ENCODE assay signal across 8 cellular contexts in genomic region chr7:2553831-2554581, GRCh38. TPM values are rescaled to one million over a fixed set of nuclear protein-coding genes. Genes with fewer than 3 reads are reported as not detected.
DNase-seq lines count a peak whose midpoint lies in the region; ATAC-seq and TF ChIP-seq lines count a peak whose summit lies in the region.

No MANE protein-coding gene starts in this region.

- WGBS in stomach, 5 donors, result 61 to 65% (median 64%) methylated on average over 14 to 16 of the region's 16 CpGs

- H3K9me3 ChIP-seq in iPS-15b (ENCODE audit: control insufficient read depth, insufficient read depth, low read length), result no peaks in the 10 kb centered on the region
- no peaks in the 10 kb centered on the region for H3K9me3 ChIP-seq in stomach

- no peak for TF ChIP-seq EP300 in stomach (IDR thresholded peaks at IDR 0.05)

- ATAC-seq in HG02870 (IDR thresholded peaks at IDR 0.05; ENCODE audit: unreplicated experiment), result no peak

- H3K4me3 ChIP-seq in iPS-15b (ENCODE audit: low read depth, low read length) (peak overlapping the region; percentile 82), stomach (peak overlapping the region; percentile 68 to 88 (median 82))

- no peak overlapping the region for H3K9ac ChIP-seq in iPS-15b (ENCODE audit: low read depth, low read length)

- H3K4me1 ChIP-seq in iPS-15b (ENCODE audit: control insufficient read depth, insufficient read depth, low read length) (no peaks in the 10 kb centered on the region), stomach (peaks cover 27 to 59% (median 44%) of the 10 kb centered on the region in 4 donors)

- no peaks in the 10 kb centered on the region for H3K27me3 Mint-ChIP-seq in T-helper 1 cell treated with Interleukin-12 subunit alpha and Interleukin-12 subunit beta and Interleukin-4 antibody, amounts not matched to agents 30 μg/mL and 1 μg/mL, for 36 hours (ENCODE audit: low read depth)
- H3K27me3 Mint-ChIP-seq in activated CD4-positive, alpha-beta memory T cell treated with anti-CD3 and anti-CD28 coated beads for 36 hours, result no peaks in the 10 kb centered on the region

- DNase-seq in T-helper 1 cell (no peak), stomach (no peak)
- DNase-seq in activated CD4-positive, alpha-beta memory T cell treated with anti-CD3 and anti-CD28 coated beads for 36 hours, result no peak
- no peak for DNase-seq in stimulated activated CD4-positive, alpha-beta T cell treated with anti-CD3 and anti-CD28 coated beads, Interleukin-4, amount 100 ng/mL, for 1 hour
- DNase-seq in stimulated activated CD4-positive, alpha-beta T cell treated with anti-CD3 and anti-CD28 coated beads, Interleukin-15, amount 100 ng/mL, for 24 hours, result no peak

- H3K9me3 Mint-ChIP-seq in T-helper 1 cell treated with Interleukin-12 subunit alpha and Interleukin-12 subunit beta and Interleukin-4 antibody, amounts not matched to agents 30 μg/mL and 1 μg/mL, for 36 hours, result no peaks in the 10 kb centered on the region
- no peaks in the 10 kb centered on the region for H3K9me3 Mint-ChIP-seq in activated CD4-positive, alpha-beta memory T cell treated with anti-CD3 and anti-CD28 coated beads for 36 hours

- H3K4me1 Mint-ChIP-seq in T-helper 1 cell treated with Interleukin-12 subunit alpha and Interleukin-12 subunit beta and Interleukin-4 antibody, amounts not matched to agents 30 μg/mL and 1 μg/mL, for 36 hours (ENCODE audit: low read depth), result peaks cover 26% of the 10 kb centered on the region
- H3K4me1 Mint-ChIP-seq in activated CD4-positive, alpha-beta memory T cell treated with anti-CD3 and anti-CD28 coated beads for 36 hours (ENCODE audit: low read depth), result peaks cover 40% of the 10 kb centered on the region

- POLR2A ChIA-PET in activated CD4-positive, alpha-beta memory T cell treated with anti-CD3 and anti-CD28 coated beads for 36 hours (lab: Charles Lee), result interaction anchor here (0.6 to 1.3 kb wide), 2 partner anchors 11 to 24 kb away, joined by 3 read pairs; no protein-coding TSS in a partner anchor

- TF ChIP-seq POLR2A in stomach (IDR thresholded peaks at IDR 0.05), result no peak

- peak overlapping the region in 3 of 5 donors; percentile 95 to 99 (median 99) for H3K27ac ChIP-seq in stomach

- CTCF ChIA-PET in activated CD4-positive, alpha-beta memory T cell treated with anti-CD3 and anti-CD28 coated beads for 36 hours (lab: Charles Lee), result interaction anchor here (1.0 to 1.5 kb wide), 3 partner anchors 34 to 156 kb away, joined by 3 to 5 read pairs (median 3); no protein-coding TSS in a partner anchor

- H3K36me3 ChIP-seq in iPS-15b (ENCODE audit: control insufficient read depth, insufficient read depth, low read length) (peaks cover 4% of the 10 kb centered on the region), stomach (peaks cover 0 to 27% (median 23%) of the 10 kb centered on the region in 4 donors)

- H3K4me3 Mint-ChIP-seq in T-helper 1 cell treated with Interleukin-12 subunit alpha and Interleukin-12 subunit beta and Interleukin-4 antibody, amounts not matched to agents 30 μg/mL and 1 μg/mL, for 36 hours, result peak overlapping the region; percentile 86
- peak overlapping the region; percentile 89 for H3K4me3 Mint-ChIP-seq in activated CD4-positive, alpha-beta memory T cell treated with anti-CD3 and anti-CD28 coated beads for 36 hours

- H3K27me3 ChIP-seq in iPS-15b (ENCODE audit: control insufficient read depth, insufficient read depth, low read length), result no peaks in the 10 kb centered on the region
- H3K27me3 ChIP-seq in stomach, result no peaks in the 10 kb centered on the region

- H3K27ac Mint-ChIP-seq in T-helper 1 cell treated with Interleukin-12 subunit alpha and Interleukin-12 subunit beta and Interleukin-4 antibody, amounts not matched to agents 30 μg/mL and 1 μg/mL, for 36 hours, result peak overlapping the region; percentile 81
- H3K27ac Mint-ChIP-seq in activated CD4-positive, alpha-beta memory T cell treated with anti-CD3 and anti-CD28 coated beads for 36 hours, result peak overlapping the region; percentile 72

- intact Hi-C loops in activated CD4-positive, alpha-beta memory T cell treated with anti-CD3 and anti-CD28 coated beads for 36 hours (cut with micrococcal nuclease), result loop anchor here (2.0 kb wide), 1 partner anchor 79 kb away; no protein-coding TSS in a partner anchor
- intact Hi-C loops in stomach (cut with DNase I; ENCODE audit: low total_unique reads), result no loop called here

- H3K36me3 Mint-ChIP-seq in T-helper 1 cell treated with Interleukin-12 subunit alpha and Interleukin-12 subunit beta and Interleukin-4 antibody, amounts not matched to agents 30 μg/mL and 1 μg/mL, for 36 hours (ENCODE audit: low read depth), result peaks cover 16% of the 10 kb centered on the region
- peaks cover 22% of the 10 kb centered on the region for H3K36me3 Mint-ChIP-seq in activated CD4-positive, alpha-beta memory T cell treated with anti-CD3 and anti-CD28 coated beads for 36 hours

- no peak for TF ChIP-seq CTCF in stomach (IDR thresholded peaks at IDR 0.05)

RNA-seq across cellular contexts. Expression of gene BRAT1, which starts 1.3 kb away (rescaled TPM):
- total RNA-seq in activated CD4-positive, alpha-beta memory T cell treated with anti-CD3 and anti-CD28 coated beads for 36 hours, result 10 to 100 TPM; 33.5 to 33.6 TPM
- total RNA-seq in stomach, result 100 to 1,000 TPM in 1 of 5 donors, 10 to 100 TPM in 4; 16.3 to 119 (median 35.7) TPM
- 10 to 100 TPM; 23.5 to 25.2 (median 23.5) TPM for polyA plus RNA-seq in stomach

RNA-seq across cellular contexts. Expression of gene IQCE, which starts 4.8 kb away (rescaled TPM):
- 10 to 100 TPM in 1 of 2 experiments, 1 to 10 TPM in 1; 8.5 to 10.7 TPM for total RNA-seq in activated CD4-positive, alpha-beta memory T cell treated with anti-CD3 and anti-CD28 coated beads for 36 hours
- 100 to 1,000 TPM in 1 of 5 donors, 10 to 100 TPM in 3, 1 to 10 TPM in 1; 1.8 to 248 (median 49.1) TPM for total RNA-seq in stomach
- polyA plus RNA-seq in stomach, result 10 to 100 TPM in 1 of 3 donors, 1 to 10 TPM in 2; 3.0 to 10.5 (median 7.5) TPM

RNA-seq across cellular contexts. Expression of gene LFNG, which starts 34.4 kb away (rescaled TPM):
- 10 to 100 TPM; 33.0 to 33.1 TPM for total RNA-seq in activated CD4-positive, alpha-beta memory T cell treated with anti-CD3 and anti-CD28 coated beads for 36 hours
- 100 to 1,000 TPM in 1 of 5 donors, 10 to 100 TPM in 3, 1 to 10 TPM in 1; 8.0 to 103 (median 36.2) TPM for total RNA-seq in stomach
- 10 to 100 TPM; 11.8 to 15.4 (median 14.1) TPM for polyA plus RNA-seq in stomach
